8 cellular contexts compared by ENCODE assay signal in the genomic region with DNA sequence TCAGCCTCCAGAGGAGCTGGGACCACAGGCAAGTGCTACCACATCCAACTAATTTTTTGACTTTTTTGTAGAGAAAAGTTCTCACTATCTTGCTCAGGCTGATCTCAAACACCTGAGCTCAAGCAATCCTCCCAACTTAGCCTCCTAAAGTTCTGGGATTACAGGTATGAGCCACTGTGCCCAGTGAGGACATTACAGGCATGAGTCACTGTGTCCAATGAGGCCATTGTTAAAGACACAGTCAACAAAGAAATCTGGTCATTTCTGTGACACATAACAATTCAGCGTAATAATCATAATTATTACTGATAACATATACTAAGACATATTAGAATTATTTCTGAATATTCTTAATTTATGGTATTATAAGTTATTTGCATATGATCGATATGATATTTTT.
"Had no signal": no experiment of that assay in that cellular context is flagged by ENCODE, and none has a peak within 500 bp of the region (broad histone marks: within the 10 kb centered on the region; RNA-seq: fewer than 3 reads in every experiment).

No MANE protein-coding gene starts in this region.

- FAIRE-seq: G401.6, GM12878, GM12891, GM12892, GM18507, GM19239 had no signal

- ATAC-seq: GM12878 had no signal

- DNase-seq: GDM1, GF-D8 had no signal

- H3K4me3 ChIP-seq: GM12878 had no signal
